8 cellular contexts compared by ENCODE assay signal in genomic region chr2:86372641-86373502, GRCh38. TPM values are rescaled to one million over a fixed set of nuclear protein-coding genes. Genes with fewer than 3 reads are reported as not detected.
DNase-seq lines count a peak whose midpoint lies in the region; TF ChIP-seq lines count a peak whose summit lies in the region.

No MANE protein-coding gene starts in this region.

- no peak overlapping the region for H2BK15ac ChIP-seq in H9 (ENCODE audit: low read depth, low read length)

- no peak overlapping the region for H3K4ac ChIP-seq in H9 (ENCODE audit: low read depth, low read length)

- H3K27me3 ChIP-seq in BJ (ENCODE audit: control insufficient read depth, insufficient read depth, low read length), result no peaks in the 10 kb centered on the region
- H3K27me3 ChIP-seq in H9 (ENCODE audit: insufficient read depth, low read length), result no peaks in the 10 kb centered on the region

- POLR2A ChIA-PET in BJ (lab: Charles Lee), result no interaction called here

- no CpG with 5 or more reads among the region's 4 CpGs for WGBS in H9 (ENCODE audit: extremely low coverage, insufficient read length, low lambda C conversion rate)

- H4K5ac ChIP-seq in H9 (ENCODE audit: insufficient read length, low read depth, low read length), result peak overlapping the region; percentile 55

- H3K27me3 Mint-ChIP-seq in H9 (ENCODE audit: low read depth), result peaks cover 6% of the 10 kb centered on the region
- H3K27me3 Mint-ChIP-seq in nephron (ENCODE audit: low read depth), result peaks cover 8% of the 10 kb centered on the region

- no peak overlapping the region for H4K8ac ChIP-seq in H9 (replicated peaks; ENCODE audit: insufficient read length, low read depth, low read length)

- no peak overlapping the region for H3K9ac ChIP-seq in H9 (ENCODE audit: extremely low read depth, insufficient read length, low read length)

- CTCF ChIA-PET in BJ (lab: Yijun Ruan, JAX), result interaction anchor here (0.6 to 5.1 kb wide), 16 partner anchors 9 to 1952 kb away, joined by 3 to 66 read pairs (median 5); no protein-coding TSS in a partner anchor

- no peak overlapping the region for H2BK5ac ChIP-seq in H9 (ENCODE audit: insufficient read length, low read length)

- H3K4me2 ChIP-seq in H9 (ENCODE audit: insufficient read depth, insufficient read length, low read length), result no peak overlapping the region

- TF ChIP-seq CTCF in BJ (IDR thresholded peaks at IDR 0.05; ENCODE audit: insufficient read depth, low read depth, low read length) (peak; percentile 71), H9 (conservative IDR thresholded peaks at IDR 0.05) (peak; percentile 77), epithelial cell of esophagus (IDR thresholded peaks at IDR 0.05; ENCODE audit: insufficient read depth, low read depth, low read length, missing control alignments) (peak; percentile 79), nephron (IDR thresholded peaks at IDR 0.05; ENCODE audit: unreplicated experiment in 3 of 3) (peak; percentile 31 to 56 (median 33))

- peaks cover 7% of the 10 kb centered on the region for H3K9me3 ChIP-seq in H9 (ENCODE audit: control insufficient read depth, low read depth, low read length)

- H3K23ac ChIP-seq in H9 (ENCODE audit: insufficient read length, low read depth, low read length), result no peak overlapping the region

- H3K23me2 ChIP-seq in H9 (ENCODE audit: insufficient read length, low read depth, low read length, poor library complexity, severe bottlenecking), result no peaks in the 10 kb centered on the region

- no peaks in the 10 kb centered on the region for H4K20me1 ChIP-seq in H9 (ENCODE audit: control insufficient read depth, insufficient read depth, insufficient read length)

- no peak overlapping the region for H2BK20ac ChIP-seq in H9 (ENCODE audit: low read depth, low read length, poor library complexity, severe bottlenecking)

- H3K79me2 ChIP-seq in H9 (ENCODE audit: insufficient read depth, low read length), result no peaks in the 10 kb centered on the region

- H3K9me3 Mint-ChIP-seq in H9 (peaks cover 13% of the 10 kb centered on the region in 2 experiments), nephron (peaks cover 18% of the 10 kb centered on the region)

- H3K36me3 Mint-ChIP-seq in H9 (ENCODE audit: insufficient read depth in 1 of 3, low read depth in 3 of 3) (peaks cover 0 to 7% (median 4%) of the 10 kb centered on the region in 3 experiments; a peak in 4 of 7 replicates), nephron (ENCODE audit: low read depth) (no peaks in the 10 kb centered on the region)

- H2BK12ac ChIP-seq in H9 (ENCODE audit: insufficient read length, low read depth, low read length), result no peak overlapping the region

- H3K4me1 ChIP-seq in H9 (ENCODE audit: insufficient read depth, low read length), result peaks cover 3% of the 10 kb centered on the region; the same call in 1 of the 2 replicates

- H3K14ac ChIP-seq in H9 (ENCODE audit: insufficient read depth, low read length), result no peak overlapping the region; the same call in 1 of the 2 replicates

- H4K91ac ChIP-seq in H9 (ENCODE audit: insufficient read length, low read depth, low read length), result no peak overlapping the region

- H3K27ac Mint-ChIP-seq in H9 (no peak overlapping the region), nephron (peak overlapping the region in 1 of 3 experiments; percentile 15)

- H3K18ac ChIP-seq in H9 (ENCODE audit: insufficient read length, low read depth, low read length), result no peak overlapping the region

- H3K4me1 Mint-ChIP-seq in H9 (peaks cover 7% of the 10 kb centered on the region in 2 experiments), nephron (peaks cover 9% of the 10 kb centered on the region)

- no peak overlapping the region for H2BK120ac ChIP-seq in H9 (ENCODE audit: low read depth, low read length, poor library complexity, severe bottlenecking)

- H3K79me1 ChIP-seq in H9 (ENCODE audit: insufficient read depth, low read depth, low read length, poor library complexity, severe bottlenecking), result no peaks in the 10 kb centered on the region

- H3K4me3 ChIP-seq in BJ (ENCODE audit: low read depth, low read length), result no peak overlapping the region
- H3K4me3 ChIP-seq in epithelial cell of esophagus (ENCODE audit: low read length), result no peak overlapping the region

- peak overlapping the region; percentile 87 for H2AFZ ChIP-seq in H9 (ENCODE audit: low read length)

- H3K27ac ChIP-seq in H9 (ENCODE audit: insufficient read length, low read depth, low read length), result no peak overlapping the region

- H3T11ph ChIP-seq in H9 (ENCODE audit: low read length), result no peak overlapping the region

- no peak overlapping the region for H3K4me3 Mint-ChIP-seq in H9
- no peak overlapping the region for H3K4me3 Mint-ChIP-seq in nephron

- no peaks in the 10 kb centered on the region for H3K36me3 ChIP-seq in BJ (ENCODE audit: control insufficient read depth, insufficient read depth, low read length)

- DNase-seq in BJ (ENCODE audit: low read depth) (no peak), H9 (peak; percentile 70), OCI-M2 (lab: John Stamatoyannopoulos, UW; ENCODE audit: unreplicated experiment) (peak; percentile 10), epithelial cell of esophagus (ENCODE audit: low read depth) (peak; percentile 64), T-helper 2 cell (no peak)
- DNase-seq in activated CD4-positive, CD25-positive, alpha-beta regulatory T cell (lab: John Stamatoyannopoulos, UW), result no peak
- DNase-seq in activated effector memory CD4-positive, alpha-beta T cell treated with Interleukin-2 at 50 U/mL for 16 hours, result no peak

- H3K56ac ChIP-seq in H9 (ENCODE audit: insufficient read length, low read depth, low read length), result no peak overlapping the region

- H2AK5ac ChIP-seq in H9 (ENCODE audit: insufficient read length, low read length), result no peak overlapping the region

RNA-seq across cellular contexts. Expression of gene REEP1, which starts 35.4 kb away (rescaled TPM):
- polyA plus RNA-seq in BJ (2011; rRNA removed), result 0.13 and 0.28 TPM in 2 replicates
- not detected in 2 replicates for polyA minus RNA-seq in BJ (2011; rRNA and poly(A)+ RNA removed)
- total RNA-seq in H9 (2021), result 0.66 and 1.3 TPM in 2 replicates

Comparison
In these comparisons a context has a peak if more than half of its experiments do, and no peak if none do; other contexts are left out.
1. DNase-seq: peak in H9 (single experiment), OCI-M2 (single experiment) and epithelial cell of esophagus (single experiment); none in BJ (single experiment), T-helper 2 cell (0 of 5), activated CD4-positive, CD25-positive, alpha-beta regulatory T cell (0 of 4) and activated effector memory CD4-positive, alpha-beta T cell treated with Interleukin-2 at 50 U/mL for 16 hours (single experiment).
2. Peak in every context shown above with its lines, with median percentiles within 50 percentile points of each other: CTCF ChIP-seq.